In genomic region chr14:79515158-79515557, GRCh38 we compare ENCODE assay signal across 20 cellular contexts.
DNase-seq lines count a peak whose midpoint lies in the region; ATAC-seq and TF ChIP-seq lines count a peak whose summit lies in the region.
"Had no signal": no experiment of that assay in that cellular context is flagged by ENCODE, and none has a peak within 500 bp of the region (broad histone marks: within the 10 kb centered on the region; RNA-seq: fewer than 3 reads in every experiment).

No MANE protein-coding gene starts in this region.

- H4K20me1 ChIP-seq in PC-3 (ENCODE audit: low read length), result no peaks in the 10 kb centered on the region
- H4K20me1 ChIP-seq in osteoblast (ENCODE audit: insufficient read depth, low read length), result no peaks in the 10 kb centered on the region

- no peak for TF ChIP-seq CTCF in PC-3 (conservative IDR thresholded peaks at IDR 0.05; ENCODE audit: low read depth, low read length)
- no peak for TF ChIP-seq CTCF in epithelial cell of proximal tubule (conservative IDR thresholded peaks at IDR 0.05; ENCODE audit: low read depth, low read length)
- TF ChIP-seq CTCF in osteoblast (IDR thresholded peaks at IDR 0.05; ENCODE audit: extremely low read depth, low read depth, low read length), result no peak
- TF ChIP-seq CTCF in lower lobe of right lung (IDR thresholded peaks at IDR 0.05), result no peak

- H3K4me3 ChIP-seq in PC-3 (ENCODE audit: low read length) (no peak overlapping the region), epithelial cell of proximal tubule (ENCODE audit: low read depth, low read length) (no peak overlapping the region), osteoblast (ENCODE audit: insufficient read depth, low read length) (no peak overlapping the region), lower lobe of right lung (no peak overlapping the region)
- H3K4me3 ChIP-seq: esophagus squamous epithelium, GM12878, left lung had no signal

- H3K4me2 ChIP-seq in PC-3 (ENCODE audit: low read length), result peak overlapping the region; percentile 57
- H3K4me2 ChIP-seq in osteoblast (ENCODE audit: insufficient read depth, low read length), result peak overlapping the region; percentile 57
- H3K4me2 ChIP-seq: KMS-11 had no signal

- H3K9me2 ChIP-seq in PC-3 (replicated peaks; ENCODE audit: low read length), result no peaks in the 10 kb centered on the region

- H3K4me1 ChIP-seq in PC-3 (ENCODE audit: insufficient read depth, low read length), result peaks cover 28% of the 10 kb centered on the region
- peaks cover 16% of the 10 kb centered on the region for H3K4me1 ChIP-seq in osteoblast (ENCODE audit: insufficient read depth, low read length)
- H3K4me1 ChIP-seq in lower lobe of right lung, result no peaks in the 10 kb centered on the region
- H3K4me1 ChIP-seq: left lung had no signal

- peak overlapping the region; percentile 14; the same call in 1 of the 2 replicates for H3K9ac ChIP-seq in PC-3 (ENCODE audit: low read length)
- H3K9ac ChIP-seq: KMS-11 had no signal

- H3F3A ChIP-seq in PC-3 (ENCODE audit: low read length, unreplicated experiment), result no peaks in the 10 kb centered on the region

- H3K36me3 ChIP-seq in PC-3 (ENCODE audit: low read depth, low read length) (no peaks in the 10 kb centered on the region), osteoblast (ENCODE audit: insufficient read depth, low read length) (no peaks in the 10 kb centered on the region), lower lobe of right lung (no peaks in the 10 kb centered on the region)
- H3K36me3 ChIP-seq: esophagus squamous epithelium, left lung had no signal

- H3K27ac ChIP-seq in PC-3 (ENCODE audit: low read length), result peak overlapping the region; percentile 81
- H3K27ac ChIP-seq in osteoblast (ENCODE audit: low read depth, low read length), result peak overlapping the region; percentile 73
- no peak overlapping the region for H3K27ac ChIP-seq in lower lobe of right lung
- H3K27ac ChIP-seq: esophagus squamous epithelium, KMS-11, left lung had no signal

- H2AFZ ChIP-seq in PC-3 (ENCODE audit: low read length), result no peak overlapping the region
- H2AFZ ChIP-seq in osteoblast (ENCODE audit: low read length), result no peak overlapping the region

- intact Hi-C loops in PC-3 (cut with micrococcal nuclease), result loop anchor here (10.0 kb wide), 1 partner anchor 100 kb away; no protein-coding TSS in a partner anchor
- intact Hi-C loops in lower lobe of right lung (cut with DNase I), result no loop called here

- BruUV-seq in PC-3 (replicated peaks; lab: Mats Ljungman, UMichigan), result no TSS peak

- POLR2A ChIA-PET in PC-3 (lab: Charles Lee; ENCODE audit: unreplicated experiment), result interaction anchor here (0.6 kb wide), 1 partner anchor 26 kb away, joined by 3 read pairs; no protein-coding TSS in a partner anchor

- H3K27me3 ChIP-seq in PC-3 (ENCODE audit: low read length) (no peaks in the 10 kb centered on the region), osteoblast (ENCODE audit: insufficient read depth, low read length) (no peaks in the 10 kb centered on the region), lower lobe of right lung (ENCODE audit: low read depth) (no peaks in the 10 kb centered on the region)
- H3K27me3 ChIP-seq: esophagus squamous epithelium, left lung had no signal

- H3K9me3 ChIP-seq in PC-3 (ENCODE audit: low read length) (no peaks in the 10 kb centered on the region), osteoblast (ENCODE audit: low read depth, low read length) (no peaks in the 10 kb centered on the region), lower lobe of right lung (no peaks in the 10 kb centered on the region)
- H3K9me3 ChIP-seq: esophagus squamous epithelium, left lung had no signal

- CTCF ChIA-PET in PC-3 (lab: Charles Lee), result interaction anchor here (0.8 kb wide), 1 partner anchor 87 kb away, joined by 3 read pairs; no protein-coding TSS in a partner anchor

- ATAC-seq in PC-3 (no peak; the same call in 1 of the 2 replicates), GM21529 (IDR thresholded peaks at IDR 0.05; ENCODE audit: unreplicated experiment) (no peak), lower lobe of right lung (no peak)
- ATAC-seq: activated T-cell treated with anti-CD3 and anti-CD28 coated beads, Interleukin-2, amount 50 U/mL, for 4 hours; GM12878; left lung had no signal

- DNase-seq in AG20443 (ENCODE audit: low spot score), result peak; percentile 6
- DNase-seq in PC-3, result no peak
- DNase-seq in epithelial cell of proximal tubule (ENCODE audit: low read depth), result peak; percentile 40
- no peak for DNase-seq in osteoblast (ENCODE audit: insufficient read length, low spot score, missing footprints)
- no peak for DNase-seq in stimulated activated CD4-positive, alpha-beta T cell treated with anti-CD3 and anti-CD28 coated beads, Interleukin-4, amount 100 ng/mL, for 1 hour
- DNase-seq in lower lobe of right lung, result no peak
- DNase-seq in NCI-H1930 (lab: John Stamatoyannopoulos, UW), result no peak
- DNase-seq: activated naive CD4-positive, alpha-beta T cell treated with anti-CD3 and anti-CD28 coated beads, Interleukin-2, amount 10 ng/mL, durations not matched to agents 7 days and 5 days; activated T-cell treated with anti-CD3 and anti-CD28 coated beads, Interleukin-2, amount 50 U/mL, for 4 hours; aorta; effector CD8-positive, alpha-beta T cell; esophagus squamous epithelium; left lung; NCI-H1048; NCI-H510A treated with DMSO at 0.1 percent for 48 hours; stimulated activated CD4-positive, alpha-beta T cell treated with anti-CD3 and anti-CD28 coated beads, Interleukin-15, amount 100 ng/mL, for 24 hours; T1000 had no signal

- H3K79me2 ChIP-seq in PC-3 (ENCODE audit: low read length) (no peaks in the 10 kb centered on the region), osteoblast (ENCODE audit: insufficient read depth, low read length) (no peaks in the 10 kb centered on the region)

Comparison
In these comparisons a context has a peak if more than half of its experiments do, and no peak if none do; other contexts are left out.
1. DNase-seq: peak in AG20443 (single experiment) and epithelial cell of proximal tubule (single experiment); none in PC-3 (single experiment), osteoblast (single experiment), stimulated activated CD4-positive, alpha-beta T cell treated with anti-CD3 and anti-CD28 coated beads, Interleukin-4, amount 100 ng/mL, for 1 hour (single experiment), lower lobe of right lung (single experiment) and NCI-H1930 (0 of 2).